In the genomic region with DNA sequence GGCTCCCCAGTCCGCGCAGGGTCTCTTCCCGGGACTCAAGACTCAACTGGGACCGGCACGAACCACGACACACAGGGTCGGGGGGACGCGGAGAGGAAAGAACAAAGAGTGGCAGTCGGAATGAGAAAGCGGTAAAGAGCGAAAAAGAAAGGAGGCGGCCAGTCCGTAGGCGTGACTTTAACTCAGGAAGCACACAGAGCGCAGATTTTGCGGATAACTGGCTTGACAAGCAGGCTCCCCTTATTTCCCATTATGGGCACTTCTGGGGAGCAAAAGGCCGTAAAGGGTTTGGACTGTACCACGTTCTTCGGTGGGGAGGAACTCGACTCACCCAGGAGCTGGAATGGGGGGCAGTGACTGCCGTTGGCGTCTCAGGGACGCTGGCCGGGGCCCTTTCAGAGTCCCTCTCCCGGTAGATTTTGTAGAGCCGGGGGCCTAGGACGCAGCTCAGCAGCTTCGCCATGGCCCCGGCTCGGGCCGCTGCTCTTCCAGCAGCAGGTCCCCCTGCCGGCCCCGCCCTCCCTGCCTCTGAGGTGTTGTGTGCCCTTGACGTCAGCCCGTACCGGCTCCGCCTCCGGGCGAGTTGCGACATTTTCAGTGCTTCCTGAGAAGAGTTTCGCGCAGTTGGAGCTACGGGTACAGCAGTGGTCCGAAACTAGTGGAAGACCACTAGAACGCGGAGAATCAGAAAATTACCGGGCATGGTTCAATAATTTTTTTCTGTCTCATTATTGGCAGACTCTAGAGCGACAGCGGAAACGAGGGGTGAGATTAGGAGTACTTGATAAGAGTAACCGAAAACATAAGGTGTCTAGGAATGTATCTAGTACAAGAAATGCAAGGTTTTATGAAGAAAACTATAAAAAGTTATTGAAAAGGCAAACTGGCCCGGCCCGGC, we compare ENCODE assay signal across 8 cellular contexts. TPM values are rescaled to one million over a fixed set of nuclear protein-coding genes. Genes with fewer than 3 reads are reported as not detected.
A peak's percentile ranks its signal among the peaks of the same experiment; 100 is the strongest.
DNase-seq lines count a peak whose midpoint lies in the region; ATAC-seq and TF ChIP-seq lines count a peak whose summit lies in the region.

ABHD16A (minus strand) TSS at position 506 of the 898 bp plus-strand sequence; CDS start at position 463, 43 bp downstream.

- peaks cover 28% of the 10 kb centered on the region for H3K36me3 ChIP-seq in DND-41 (ENCODE audit: insufficient read depth, low read length)

- H3K4me1 Mint-ChIP-seq in natural killer cell treated with Interleukin-12 subunit alpha and Interleukin-12 subunit beta and Interleukin-15 and Interleukin-18, amount 100 ng/mL, for 72 hours (ENCODE audit: low read depth in 2 of 2) = peaks cover 23% of the 10 kb centered on the region in 2 donors

- H3K27ac ChIP-seq in DND-41 (ENCODE audit: low read length) = peak within 1 kb of the TSS; percentile 93

- peak; percentile 92 for ATAC-seq in DND-41 (ENCODE audit: insufficient read depth, low read depth)
- peak; percentile 97 to 98 for ATAC-seq in natural killer cell treated with Interleukin-12 subunit alpha and Interleukin-12 subunit beta and Interleukin-15 and Interleukin-18, amount 100 ng/mL, for 72 hours
- ATAC-seq in stimulated activated naive CD8-positive, alpha-beta T cell treated with anti-CD3 and anti-CD28 coated beads, Interleukin-15, Interleukin-2, amounts not matched to agents 100 U/mL and 50 U/mL, for 24 hours = peak; percentile 97

- H3K79me2 ChIP-seq in DND-41 (ENCODE audit: insufficient read depth, low read length) = peaks cover 42% of the 10 kb centered on the region

- H3K9me3 ChIP-seq in DND-41 (ENCODE audit: insufficient read depth, low read length, severe bottlenecking) = no peaks in the 10 kb centered on the region

- peak within 1 kb of the TSS; percentile 73 for H3K4me2 ChIP-seq in DND-41 (ENCODE audit: insufficient read depth, low read length)

- DNase-seq in DND-41 = peak; percentile 99
- peak; percentile 98 for DNase-seq in H4 (ENCODE audit: low spot score)
- DNase-seq in M059J (ENCODE audit: low read depth) = peak; percentile 99
- DNase-seq in SHP77 (lab: John Stamatoyannopoulos, UW) = peak; percentile 97 to 98
- peak; percentile 95 for DNase-seq in activated effector memory CD4-positive, alpha-beta T cell treated with Interleukin-2 at 50 U/mL for 16 hours
- DNase-seq in fibroblast of pulmonary artery (ENCODE audit: low read depth) = peak; percentile 99
- DNase-seq in natural killer cell treated with Interleukin-12 subunit alpha and Interleukin-12 subunit beta and Interleukin-15 and Interleukin-18, amount 100 ng/mL, for 72 hours (ENCODE audit: low spot score) = peak; percentile 98
- peak; percentile 98 for DNase-seq in stimulated activated naive CD8-positive, alpha-beta T cell treated with anti-CD3 and anti-CD28 coated beads, Interleukin-15, Interleukin-2, amounts not matched to agents 100 U/mL and 50 U/mL, for 24 hours

- no peak for TF ChIP-seq CTCF in DND-41 (IDR thresholded peaks at IDR 0.05; ENCODE audit: borderline replicate concordance, extremely low read depth, low read length, poor library complexity, severe bottlenecking)
- no peak for TF ChIP-seq CTCF in fibroblast of pulmonary artery (IDR thresholded peaks at IDR 0.05; ENCODE audit: low read length, missing control alignments)

- H3K4me3 Mint-ChIP-seq in natural killer cell treated with Interleukin-12 subunit alpha and Interleukin-12 subunit beta and Interleukin-15 and Interleukin-18, amount 100 ng/mL, for 72 hours = peak within 1 kb of the TSS; percentile 99

- peak within 1 kb of the TSS; percentile 95 for H3K27ac Mint-ChIP-seq in natural killer cell treated with Interleukin-12 subunit alpha and Interleukin-12 subunit beta and Interleukin-15 and Interleukin-18, amount 100 ng/mL, for 72 hours

- H3K4me3 ChIP-seq in DND-41 (ENCODE audit: low read depth in 1 of 2, low read length in 2 of 2) (peak within 1 kb of the TSS; percentile 82 to 91), fibroblast of pulmonary artery (replicated peaks; ENCODE audit: low read depth, low read length) (peak within 1 kb of the TSS; percentile 97)

- peak within 1 kb of the TSS; percentile 81 for H2AFZ ChIP-seq in DND-41 (ENCODE audit: low read depth, low read length)

- no peaks in the 10 kb centered on the region for H3K27me3 ChIP-seq in DND-41 (ENCODE audit: insufficient read depth, low read length, poor library complexity)

- peak within 1 kb of the TSS; percentile 84 for H3K9ac ChIP-seq in DND-41 (ENCODE audit: low read depth, low read length)

- no peaks in the 10 kb centered on the region for H3K9me3 Mint-ChIP-seq in natural killer cell treated with Interleukin-12 subunit alpha and Interleukin-12 subunit beta and Interleukin-15 and Interleukin-18, amount 100 ng/mL, for 72 hours

- H3K27me3 Mint-ChIP-seq in natural killer cell treated with Interleukin-12 subunit alpha and Interleukin-12 subunit beta and Interleukin-15 and Interleukin-18, amount 100 ng/mL, for 72 hours = no peaks in the 10 kb centered on the region

- peaks cover 34% of the 10 kb centered on the region for H3K4me1 ChIP-seq in DND-41 (ENCODE audit: insufficient read depth, low read length)

- H4K20me1 ChIP-seq in DND-41 (ENCODE audit: insufficient read depth, low read length) = no peaks in the 10 kb centered on the region

- peaks cover 9% of the 10 kb centered on the region for H3K36me3 Mint-ChIP-seq in natural killer cell treated with Interleukin-12 subunit alpha and Interleukin-12 subunit beta and Interleukin-15 and Interleukin-18, amount 100 ng/mL, for 72 hours

RNA-seq across cellular contexts. Expression of gene ABHD16A, which starts in this region (rescaled TPM):
- 28.0 and 34.6 TPM in 2 replicates for total RNA-seq in H4 (2014; rRNA removed; shearing (Covaris generic))
- total RNA-seq in M059J (2014; rRNA removed; shearing (Covaris generic)) = 37.0 and 51.9 TPM in 2 replicates
- total RNA-seq in natural killer cell treated with Interleukin-12 subunit alpha and Interleukin-12 subunit beta and Interleukin-15 and Interleukin-18, amount 100 ng/mL, for 72 hours = 10 to 100 TPM; 60.6 to 77.5 TPM

Comparison
In these comparisons a context has a peak if more than half of its experiments do, and no peak if none do; other contexts are left out.
1. Peak in every context shown above with its lines: DNase-seq, ATAC-seq, H3K4me3 ChIP-seq and H3K27ac ChIP-seq.